9 cellular contexts compared by ENCODE assay signal in the genomic region with DNA sequence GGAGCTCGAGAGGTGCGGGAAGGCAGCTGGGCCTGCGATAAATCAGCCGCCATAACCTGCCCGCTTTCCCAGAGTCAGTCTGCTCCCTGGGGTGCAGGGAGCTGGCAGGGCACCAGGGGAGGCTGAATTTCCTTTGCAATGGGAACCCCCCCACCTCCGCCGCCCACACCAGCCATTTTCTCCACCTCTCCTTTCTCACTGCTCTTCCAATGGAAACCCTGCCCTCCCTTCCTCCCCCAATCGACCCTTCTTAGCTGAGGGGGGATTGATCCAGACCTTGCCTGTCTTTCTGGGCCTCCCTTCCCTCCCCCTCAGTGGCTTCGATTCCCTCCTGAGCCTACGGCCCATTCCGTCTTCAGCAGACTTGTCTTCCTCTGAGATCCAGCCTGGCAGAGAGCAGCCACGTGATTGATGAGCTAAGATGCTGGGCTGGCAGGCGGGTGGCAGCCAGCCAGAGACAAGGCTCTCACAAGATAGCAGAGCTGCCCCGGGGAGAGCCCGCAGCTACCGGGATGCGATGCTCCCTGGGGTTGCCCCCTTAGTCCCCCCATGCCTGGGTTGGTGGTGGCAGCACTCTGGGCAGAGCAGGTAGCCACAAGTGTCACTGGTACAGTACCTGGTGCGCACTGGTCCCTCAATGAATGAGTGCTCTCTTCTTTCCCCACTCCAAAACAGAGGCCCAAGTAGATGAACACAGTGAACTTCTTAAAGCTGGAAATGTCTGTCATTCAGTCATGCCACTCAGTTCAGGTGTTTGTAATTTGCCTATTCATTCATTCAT. TPM values are rescaled to one million over a fixed set of nuclear protein-coding genes. Genes with fewer than 3 reads are reported as not detected.
A peak's percentile ranks its signal among the peaks of the same experiment; 100 is the strongest.
DNase-seq lines count a peak whose midpoint lies in the region; FAIRE-seq and TF ChIP-seq lines count a peak whose summit lies in the region.
"Had no signal": no experiment of that assay in that cellular context is flagged by ENCODE, and none has a peak within 500 bp of the region (broad histone marks: within the 10 kb centered on the region; RNA-seq: fewer than 3 reads in every experiment).

No MANE protein-coding gene starts in this region.

- WGBS in H1 (ENCODE audit: extremely low coverage in 1 of 2, insufficient coverage in 1 of 2, insufficient read length in 1 of 2, insufficient replicate concordance in 2 of 2, low coverage in 1 of 2, low lambda C conversion rate in 2 of 2, missing lambda C conversion rate in 1 of 2), 2 experiments, result 86% methylated on average over 16 of the region's 18 CpGs; no CpG with 5 or more reads in 1 of the 2 experiments

- H3K9ac ChIP-seq in H1 (replicated peaks in 1 of 4; ENCODE audit: extremely low read depth in 1 of 4, low read depth in 3 of 4, low read length in 3 of 4), result no peak overlapping the region; a peak in 2 of 7 replicates

- peak overlapping the region; percentile 13 for H4K5ac ChIP-seq in H1 (ENCODE audit: insufficient read length, low read depth, low read length)

- no peak overlapping the region for H3K14ac ChIP-seq in H1 (ENCODE audit: insufficient read length)

- CTCF ChIA-PET in H1 (lab: Charles Lee; ENCODE audit: partially characterized antibody), result interaction anchor here (1.0 to 3.8 kb wide), 12 partner anchors 8 to 173 kb away, joined by 3 to 20 read pairs (median 4); a partner anchor contains a TSS

- peak; percentile 82 for DNase-seq in BE2C
- DNase-seq in NCI-H2227 (lab: John Stamatoyannopoulos, UW; ENCODE audit: unreplicated experiment), result peak; percentile 58
- DNase-seq in H1 (ENCODE audit: low read depth in 1 of 2, low spot score in 2 of 2), result no peak
- peak; percentile 44 for DNase-seq in nephron progenitor cell
- DNase-seq in UCSD-AML1 (lab: John Stamatoyannopoulos, UW; ENCODE audit: unreplicated experiment), result no peak
- no peak for DNase-seq in NCI-H1694 treated with DMSO at 0.1 percent for 48 hours (lab: John Stamatoyannopoulos, UW)
- no peak for DNase-seq in NCI-H345 (lab: John Stamatoyannopoulos, UW)
- no peak for DNase-seq in ecto neural progenitor cell (ENCODE audit: low spot score)
- DNase-seq: activated naive CD4-positive, alpha-beta T cell treated with anti-CD3 and anti-CD28 coated beads, Interleukin-2, amount 50 U/mL, for 16 hours had no signal

- H3K23ac ChIP-seq in H1 (ENCODE audit: insufficient read length), result peak overlapping the region; percentile 35

- TF ChIP-seq EP300 in H1 (IDR thresholded peaks at IDR 0.05; ENCODE audit: borderline replicate concordance in 1 of 2, low read depth in 2 of 2, low read length in 2 of 2), result no peak

- no peak overlapping the region for H3K4me2 ChIP-seq in H1 (ENCODE audit: insufficient read depth in 1 of 2, low read depth in 2 of 2, low read length in 2 of 2)

- H3K36me3 ChIP-seq in BE2C, result no peaks in the 10 kb centered on the region
- no peaks in the 10 kb centered on the region for H3K36me3 ChIP-seq in H1 (ENCODE audit: control insufficient read depth in 2 of 4, insufficient read depth in 4 of 4, low read length in 3 of 4)

- POLR2A ChIA-PET in H1 (lab: Charles Lee; ENCODE audit: partially characterized antibody), result interaction anchor here (0.6 to 5.7 kb wide), 9 partner anchors 8 to 151 kb away, joined by 3 to 50 read pairs (median 4); no protein-coding TSS in a partner anchor

- peak overlapping the region; percentile 97 for H3K27ac Mint-ChIP-seq in nephron progenitor cell

- no peak for TF ChIP-seq RAD21 in H1 (IDR thresholded peaks at IDR 0.05 in 1 of 2, conservative IDR thresholded peaks at IDR 0.05 in 1 of 2; ENCODE audit: low read depth in 2 of 2, low read length in 2 of 2)

- 0 out of 2 replicates have a peak overlapping the region, but pooled peaks have one; percentile 66 for H2BK5ac ChIP-seq in H1 (ENCODE audit: low read depth, low read length)

- H3K4me1 Mint-ChIP-seq in nephron progenitor cell, result peaks cover 60% of the 10 kb centered on the region

- H3K79me2 ChIP-seq in H1 (ENCODE audit: control insufficient read depth in 1 of 2, insufficient read depth in 2 of 2, low read length in 2 of 2), result no peaks in the 10 kb centered on the region

- peak overlapping the region; percentile 33 for H2BK120ac ChIP-seq in H1 (replicated peaks; ENCODE audit: low read depth, low read length)

- peak overlapping the region; percentile 64 for H3K4ac ChIP-seq in H1 (replicated peaks; ENCODE audit: insufficient read length, low read depth, low read length)

- H4K91ac ChIP-seq in H1 (replicated peaks; ENCODE audit: insufficient read length, low read length), result peak overlapping the region; percentile 33

- H2AK5ac ChIP-seq in H1 (ENCODE audit: low read depth, low read length), result no peak overlapping the region

- TF ChIP-seq POLR2A in H1 (IDR thresholded peaks at IDR 0.05; ENCODE audit: control extremely low read depth in 1 of 2, low read depth in 2 of 2, low read length in 2 of 2), result no peak

- no peaks in the 10 kb centered on the region for H3K23me2 ChIP-seq in H1 (ENCODE audit: low read depth, low read length)

- no peaks in the 10 kb centered on the region for H3K36me3 Mint-ChIP-seq in nephron progenitor cell (ENCODE audit: low read depth)

- H3K4me1 ChIP-seq in BE2C (peaks cover 21% of the 10 kb centered on the region), H1 (replicated peaks in 1 of 4; ENCODE audit: control insufficient read depth in 3 of 4, insufficient read depth in 4 of 4, low read length in 3 of 4) (peaks cover 6 to 15% (median 7%) of the 10 kb centered on the region in 4 experiments; a peak in 6 of 7 replicates)

- H3K4me3 Mint-ChIP-seq in nephron progenitor cell, result peak overlapping the region; percentile 51

- no peaks in the 10 kb centered on the region for H3K9me3 Mint-ChIP-seq in nephron progenitor cell

- H3K4me3 ChIP-seq in BE2C (ENCODE audit: low read depth, low read length), result peak overlapping the region; percentile 41
- H3K4me3 ChIP-seq in H1 (ENCODE audit: extremely low read depth in 1 of 4, insufficient read depth in 2 of 4, low read depth in 3 of 4, low read length in 4 of 4), result no peak overlapping the region

- peak overlapping the region; percentile 13 for H2BK20ac ChIP-seq in H1 (ENCODE audit: low read length)

- no peaks in the 10 kb centered on the region for H3K79me1 ChIP-seq in H1 (ENCODE audit: low read depth, low read length)

- no peak for FAIRE-seq in H1 (lab: Jason Lieb, UNC)

- peak overlapping the region; percentile 85 for H3K18ac ChIP-seq in H1 (ENCODE audit: extremely low read depth, low read length)

- TF ChIP-seq CTCF in BE2C (IDR thresholded peaks at IDR 0.05; ENCODE audit: low read depth, low read length), result no peak
- no peak for TF ChIP-seq CTCF in H1 (IDR thresholded peaks at IDR 0.05; ENCODE audit: control extremely low read depth in 1 of 3, insufficient read depth in 1 of 3, low read depth in 1 of 3, low read length in 3 of 3)
- no peak for TF ChIP-seq CTCF in nephron progenitor cell (IDR thresholded peaks at IDR 0.05)

- H4K20me1 ChIP-seq in H1 (replicated peaks in 1 of 2; ENCODE audit: control insufficient read depth in 1 of 2, insufficient read depth in 2 of 2, low read length in 2 of 2), result no peaks in the 10 kb centered on the region

- peak overlapping the region; percentile 30; the same call in 1 of the 2 replicates for H4K8ac ChIP-seq in H1 (ENCODE audit: extremely low read depth, insufficient read depth, low read length)

- H3K27me3 ChIP-seq in BE2C (no peaks in the 10 kb centered on the region), H1 (replicated peaks in 1 of 4; ENCODE audit: control insufficient read depth in 3 of 4, extremely low read depth in 1 of 4, insufficient read depth in 3 of 4, low read length in 3 of 4) (no peaks in the 10 kb centered on the region)

- H2BK12ac ChIP-seq in H1 (ENCODE audit: low read depth, low read length), result peak overlapping the region; percentile 87; the same call in 1 of the 2 replicates

- H2BK15ac ChIP-seq in H1 (ENCODE audit: low read length), result peak overlapping the region; percentile 98

- no peak overlapping the region for H3K56ac ChIP-seq in H1 (replicated peaks; ENCODE audit: insufficient read length, low read depth, low read length)

- H3K9me3 ChIP-seq in BE2C (no peaks in the 10 kb centered on the region), H1 (ENCODE audit: insufficient read depth in 2 of 2, low read depth in 1 of 2, low read length in 1 of 2) (no peaks in the 10 kb centered on the region)

- H3K27ac ChIP-seq in H1 (ENCODE audit: low read depth, low read length), result no peak overlapping the region

- H2AFZ ChIP-seq in H1 (ENCODE audit: low read length), result peak overlapping the region; percentile 47

- peaks cover 3% of the 10 kb centered on the region for H3K27me3 Mint-ChIP-seq in nephron progenitor cell (ENCODE audit: low read depth, poor library complexity)

TF ChIP-seq in H1, 55 proteins besides CTCF, POLR2A, EP300 and RAD21 (continues in another document):
- TF ChIP-seq EZH2 (IDR thresholded peaks at IDR 0.05; ENCODE audit: low read depth, low read length, severe bottlenecking), result no peak
- no peak for TF ChIP-seq SRF (IDR thresholded peaks at IDR 0.05; ENCODE audit: low read depth, low read length)
- no peak for TF ChIP-seq SUZ12 (IDR thresholded peaks at IDR 0.05; ENCODE audit: low read length)
- TF ChIP-seq CHD1 (IDR thresholded peaks at IDR 0.05; ENCODE audit: low read depth, low read length), result no peak
- TF ChIP-seq TAF1 (IDR thresholded peaks at IDR 0.05; ENCODE audit: low read depth, low read length), result no peak
- no peak for TF ChIP-seq YY1 (IDR thresholded peaks at IDR 0.05; ENCODE audit: low read depth, low read length)

RNA-seq across cellular contexts. Expression of a gene that starts 53.7 kb away (rescaled TPM):
- 265 TPM for polyA plus RNA-seq in BE2C (2012; ENCODE audit: insufficient read depth, insufficient read length, low read depth)
- total RNA-seq in H1 (2021; fragmentation: NEBNext Ultra II Directional; extraction: Animal tissue kit (Norgen Biotek cat#: 25700)), result 3.6 and 4.8 TPM in 2 replicates
- 3.2 and 6.1 TPM in 2 replicates for polyA plus RNA-seq in H1 (2011; rRNA removed)
- 5.0 TPM for polyA plus RNA-seq in H1 (2011; cell fraction: cytosol; rRNA removed)
- 2.5 TPM for polyA plus RNA-seq in H1 (2011; cell fraction: nucleus; rRNA removed)
- polyA plus RNA-seq in H1 (2012, experiment 1 of 2), result 4.5 to 12.2 TPM (median 7.2 TPM) in 4 replicates
- 5.9 TPM for polyA plus RNA-seq in H1 (2012, experiment 2 of 2)
- 3.5 TPM for polyA plus RNA-seq in H1 (2013, experiment 1 of 2)
- 5.3 TPM for polyA plus RNA-seq in H1 (2013, experiment 2 of 2)
- polyA minus RNA-seq in H1 (2011; rRNA and poly(A)+ RNA removed), result 0.63 and 2.3 TPM in 2 replicates
- polyA minus RNA-seq in H1 (2011; cell fraction: cytosol; rRNA and poly(A)+ RNA removed), result not detected
- polyA minus RNA-seq in H1 (2011; cell fraction: nucleus; rRNA and poly(A)+ RNA removed), result 2.7 TPM

RNA-seq across cellular contexts. Expression of a gene that starts 56.4 kb away (rescaled TPM):
- 34.4 TPM for polyA plus RNA-seq in BE2C (2012; ENCODE audit: insufficient read depth, insufficient read length, low read depth)
- total RNA-seq in H1 (2021; fragmentation: NEBNext Ultra II Directional; extraction: Animal tissue kit (Norgen Biotek cat#: 25700)), result 60.0 and 63.0 TPM in 2 replicates
- 16.9 and 18.5 TPM in 2 replicates for polyA plus RNA-seq in H1 (2011; rRNA removed)
- polyA plus RNA-seq in H1 (2011; cell fraction: cytosol; rRNA removed), result 22.2 TPM
- polyA plus RNA-seq in H1 (2011; cell fraction: nucleus; rRNA removed), result 25.5 TPM
- 29.4 to 43.1 TPM (median 36.3 TPM) in 4 replicates for polyA plus RNA-seq in H1 (2012, experiment 1 of 2)
- polyA plus RNA-seq in H1 (2012, experiment 2 of 2), result 6.0 TPM
- polyA plus RNA-seq in H1 (2013, experiment 1 of 2), result 42.3 TPM
- 40.8 TPM for polyA plus RNA-seq in H1 (2013, experiment 2 of 2)
- 38.0 and 38.8 TPM in 2 replicates for polyA minus RNA-seq in H1 (2011; rRNA and poly(A)+ RNA removed)
- 25.3 TPM for polyA minus RNA-seq in H1 (2011; cell fraction: cytosol; rRNA and poly(A)+ RNA removed)
- 40.5 TPM for polyA minus RNA-seq in H1 (2011; cell fraction: nucleus; rRNA and poly(A)+ RNA removed)

Comparison
In these comparisons a context has a peak if more than half of its experiments do, and no peak if none do; other contexts are left out.
1. DNase-seq: peak in BE2C (single experiment), NCI-H2227 (single experiment) and nephron progenitor cell (single experiment); none in H1 (0 of 2), UCSD-AML1 (single experiment), NCI-H1694 treated with DMSO at 0.1 percent for 48 hours (single experiment), NCI-H345 (single experiment) and ecto neural progenitor cell (single experiment).